Comparison of ENCODE assay signal across 1 cellular context in genomic region chr12:65817866-65818265, GRCh38.
A peak's percentile ranks its signal among the peaks of the same experiment; 100 is the strongest.
TF ChIP-seq lines count a peak whose summit lies in the region.

No MANE protein-coding gene starts in this region.

TF ChIP-seq in HEK293, 187 proteins besides CTCF, POLR2A, EP300 and RAD21:
- TF ChIP-seq ZNF518A (tag by site-specific recombination; conservative IDR thresholded peaks at IDR 0.05; ENCODE audit: low read depth): no peak
- TF ChIP-seq ZNF843 (tag by site-specific recombination; IDR thresholded peaks at IDR 0.05): 0 out of 2 replicates have a peak, but pooled peaks have one; percentile 10
- no peak for TF ChIP-seq ZSCAN16 (tag by site-specific recombination; IDR thresholded peaks at IDR 0.05)
TF ChIP-seq in HEK293: peak in this region for 1.
